9 cellular contexts compared by ENCODE assay signal in genomic region chr9:133368249-133368881, GRCh38. TPM values are rescaled to one million over a fixed set of nuclear protein-coding genes. Genes with fewer than 3 reads are reported as not detected.
DNase-seq lines count a peak whose midpoint lies in the region; ATAC-seq and TF ChIP-seq lines count a peak whose summit lies in the region.
"Had no signal": no experiment of that assay in that cellular context is flagged by ENCODE, and none has a peak within 500 bp of the region (broad histone marks: within the 10 kb centered on the region; RNA-seq: fewer than 3 reads in every experiment).

No MANE protein-coding gene starts in this region.

- H4K20me1 ChIP-seq in BLaER1, result peaks cover 99% of the 10 kb centered on the region

- TF ChIP-seq CTCF in body of pancreas (IDR thresholded peaks at IDR 0.05) (no peak), upper lobe of right lung (IDR thresholded peaks at IDR 0.05) (no peak), omental fat pad (IDR thresholded peaks at IDR 0.05) (no peak)

- no peaks in the 10 kb centered on the region for H3K27me3 ChIP-seq in BLaER1
- H3K27me3 ChIP-seq in body of pancreas, result no peaks in the 10 kb centered on the region
- no peaks in the 10 kb centered on the region for H3K27me3 ChIP-seq in upper lobe of right lung

- intact Hi-C loops in body of pancreas (cut with DNase I) (no loop called here), upper lobe of right lung (cut with DNase I) (no loop called here)

- ATAC-seq in body of pancreas (peak; percentile 57), GM21360 (IDR thresholded peaks at IDR 0.05; ENCODE audit: unreplicated experiment) (no peak), upper lobe of right lung (no peak), omental fat pad (ENCODE audit: low FRiP score) (no peak)

- no peak for TF ChIP-seq POLR2A in body of pancreas (IDR thresholded peaks at IDR 0.05)

- WGBS in body of pancreas, 2 donors, result 11 to 23% methylated on average over 10 to 18 of the region's 18 CpGs

- H3K4me1 ChIP-seq in BLaER1 (peaks cover 53% of the 10 kb centered on the region), body of pancreas (peaks cover 76% of the 10 kb centered on the region), upper lobe of right lung (peaks cover 55% of the 10 kb centered on the region)

- H3K9ac ChIP-seq in BLaER1, result 0 out of 2 replicates have a peak overlapping the region, but pooled peaks have one; percentile 9
- H3K9ac ChIP-seq: KMS-11 had no signal

- H3K27ac ChIP-seq in BLaER1 (no peak overlapping the region), body of pancreas (peak overlapping the region; percentile 22 to 73 (median 50)), upper lobe of right lung (no peak overlapping the region)
- H3K27ac ChIP-seq: KMS-11 had no signal

- DNase-seq in NCI-H1417 (lab: John Stamatoyannopoulos, UW) (peak in 2 of 3 experiments; percentile 73 to 95), body of pancreas (peak in 2 of 4 donors; percentile 37 to 71), myocyte (ENCODE audit: low read depth) (peak; percentile 52), upper lobe of right lung (no peak), iPS-NIHi11 (ENCODE audit: low spot score) (no peak), omental fat pad (ENCODE audit: low spot score) (no peak)

- peaks cover 99% of the 10 kb centered on the region for H3K36me3 ChIP-seq in BLaER1
- H3K36me3 ChIP-seq in body of pancreas (replicated peaks in 1 of 2; ENCODE audit: insufficient read depth in 1 of 2, low read depth in 2 of 2), result peaks cover 4 to 13% of the 10 kb centered on the region in 2 donors
- H3K36me3 ChIP-seq in upper lobe of right lung, result peaks cover 55% of the 10 kb centered on the region

- 0 out of 2 replicates have a peak overlapping the region, but pooled peaks have one; percentile 23 for H3K4me2 ChIP-seq in BLaER1
- H3K4me2 ChIP-seq: KMS-11 had no signal

- H3K4me3 ChIP-seq in BLaER1, result no peak overlapping the region
- no peak overlapping the region for H3K4me3 ChIP-seq in body of pancreas
- H3K4me3 ChIP-seq in upper lobe of right lung, result no peak overlapping the region

- no peaks in the 10 kb centered on the region for H3K9me3 ChIP-seq in BLaER1
- no peaks in the 10 kb centered on the region for H3K9me3 ChIP-seq in body of pancreas
- H3K9me3 ChIP-seq in upper lobe of right lung, result no peaks in the 10 kb centered on the region

RNA-seq across cellular contexts. Expression of gene SURF4, which starts 7.5 kb away (rescaled TPM):
- total RNA-seq in body of pancreas (100 to 1,000 TPM in 1 of 2 donors, 10 to 100 TPM in 1; 93.9 to 109 TPM), myocyte (252 and 296 TPM in 2 replicates), upper lobe of right lung (142 TPM), omental fat pad (100 to 1,000 TPM; 141 to 266 (median 230) TPM)
- 247 TPM for polyA plus RNA-seq in myocyte (2012)

RNA-seq across cellular contexts. Expression of gene STKLD1, which starts 7.8 kb away (rescaled TPM):
- not detected for total RNA-seq in body of pancreas
- total RNA-seq in myocyte, result 0.21 and 2.2 TPM in 2 replicates
- polyA plus RNA-seq in myocyte (2012), result 3.0 TPM
- 1.2 TPM for total RNA-seq in upper lobe of right lung
- not detected for total RNA-seq in omental fat pad

RNA-seq across cellular contexts. Expression of gene SURF2, which starts 12.0 kb away (rescaled TPM):
- total RNA-seq in body of pancreas (10 to 100 TPM; 20.0 to 27.0 TPM), myocyte (12.6 and 12.9 TPM in 2 replicates), upper lobe of right lung (12.0 TPM), omental fat pad (10 to 100 TPM in 3 of 4 donors, 1 to 10 TPM in 1; 8.4 to 25.5 (median 13.4) TPM)
- polyA plus RNA-seq in myocyte (2012), result 29.0 TPM

RNA-seq across cellular contexts. Expression of gene SURF1, which starts 12.1 kb away (rescaled TPM):
- 10 to 100 TPM; 31.0 to 43.1 TPM for total RNA-seq in body of pancreas
- total RNA-seq in myocyte, result 27.8 and 30.7 TPM in 2 replicates
- polyA plus RNA-seq in myocyte (2012), result 62.4 TPM
- 43.9 TPM for total RNA-seq in upper lobe of right lung
- 10 to 100 TPM; 30.3 to 47.1 (median 41.1) TPM for total RNA-seq in omental fat pad

RNA-seq across cellular contexts. Expression of gene RPL7A, which starts 20.3 kb away (rescaled TPM):
- total RNA-seq in body of pancreas (1,000 to 10,000 TPM; 1,478 to 1,480 TPM), myocyte (1,608 and 1,677 TPM in 2 replicates), upper lobe of right lung (1,380 TPM), omental fat pad (1,000 to 10,000 TPM; 1,813 to 2,244 (median 1,961) TPM)
- 1,888 TPM for polyA plus RNA-seq in myocyte (2012)

Comparison
In these comparisons a context has a peak if more than half of its experiments do, and no peak if none do; other contexts are left out.
1. H3K27ac ChIP-seq: peak in body of pancreas (4 of 4); none in BLaER1 (single experiment) and upper lobe of right lung (single experiment).
2. DNase-seq: peak in NCI-H1417 (2 of 3) and myocyte (single experiment); none in upper lobe of right lung (single experiment), iPS-NIHi11 (single experiment) and omental fat pad (single experiment).